9 cellular contexts compared by ENCODE assay signal in genomic region chr16:85172465-85173071, GRCh38.
DNase-seq lines count a peak whose midpoint lies in the region; ATAC-seq, FAIRE-seq and TF ChIP-seq lines count a peak whose summit lies in the region.
"Had no signal": no experiment of that assay in that cellular context is flagged by ENCODE, and none has a peak within 500 bp of the region (broad histone marks: within the 10 kb centered on the region; RNA-seq: fewer than 3 reads in every experiment).

No MANE protein-coding gene starts in this region.

- no peak overlapping the region for H3K27ac Mint-ChIP-seq in T-helper 17 cell

- peak overlapping the region; percentile 50 for H3K18ac ChIP-seq in IMR-90 (ENCODE audit: low read depth, low read length)

- H3K9me1 ChIP-seq in IMR-90 (ENCODE audit: insufficient read depth, low read length) = 0 out of 2 replicates have a peak, but pooled peaks cover 3% of the 10 kb centered on the region

- no TSS peak for BruUV-seq in IMR-90 (replicated peaks; lab: Mats Ljungman, UMichigan)
- no TSS peak for BruUV-seq in GM12878 (replicated peaks; lab: Mats Ljungman, UMichigan)

- H3K4me1 ChIP-seq in IMR-90 (ENCODE audit: control insufficient read depth, insufficient read depth, low read length) (peaks cover 46% of the 10 kb centered on the region), GM12878 (ENCODE audit: control insufficient read depth, insufficient read depth, low read length) (no peaks in the 10 kb centered on the region; the same call in 1 of the 2 replicates), left lung (peaks cover 10 to 72% of the 10 kb centered on the region in 2 donors)

- peak overlapping the region; percentile 74 for H3K27ac ChIP-seq in IMR-90 (ENCODE audit: insufficient read depth, low read length)
- H3K27ac ChIP-seq in GM12878 (ENCODE audit: control insufficient read depth, insufficient read depth) = no peak overlapping the region
- H3K27ac ChIP-seq in left lung = peak overlapping the region; percentile 13 to 38
- H3K27ac ChIP-seq: KMS-11 had no signal

- TF ChIP-seq POLR2A in IMR-90 (IDR thresholded peaks at IDR 0.05; ENCODE audit: low read depth, low read length) (no peak; the same call in 1 of the 2 replicates), GM12878 (IDR thresholded peaks at IDR 0.05; ENCODE audit: low read depth, low read length) (no peak)

- DNase-seq in DMS 273 (lab: John Stamatoyannopoulos, UW; ENCODE audit: unreplicated experiment) (peak; percentile 90), IMR-90 (peak; percentile 53), GM12878 (ENCODE audit: low read depth, low spot score) (no peak), left lung (peak in 1 of 2 donors; percentile 67), T-helper 17 cell (no peak)

- H4K8ac ChIP-seq in IMR-90 (ENCODE audit: low read depth in 2 of 2, low read length in 2 of 2) = peak overlapping the region; percentile 44 to 89

- no peak for TF ChIP-seq EP300 in GM12878 (IDR thresholded peaks at IDR 0.05; ENCODE audit: borderline replicate concordance in 1 of 2, control insufficient read depth in 1 of 2, low read depth in 2 of 2, low read length in 2 of 2)

- FAIRE-seq in GM12878 (lab: Jason Lieb, UNC) = no peak

- CTCF ChIA-PET in IMR-90 (lab: Yijun Ruan, JAX) (interaction anchor here (0.5 to 3.2 kb wide), 10 partner anchors 10 to 437 kb away, joined by 3 to 13 read pairs (median 4); no protein-coding TSS in a partner anchor), GM12878 (lab: Yijun Ruan, JAX) (interaction anchor here (0.9 to 2.9 kb wide), 8 partner anchors 8 to 104 kb away, joined by 3 to 12 read pairs (median 4); no protein-coding TSS in a partner anchor)

- H3K36me3 Mint-ChIP-seq in T-helper 17 cell (ENCODE audit: low read depth) = peaks cover 6% of the 10 kb centered on the region

- peak overlapping the region; percentile 93 for H2BK120ac ChIP-seq in IMR-90 (ENCODE audit: low read depth, low read length)

- ATAC-seq in IMR-90 (ENCODE audit: low read depth) = no peak
- ATAC-seq in GM12878 = peak; percentile 77
- peak; percentile 5 for ATAC-seq in left lung
- no peak for ATAC-seq in T-helper 17 cell
- no peak for ATAC-seq in GM18870 (IDR thresholded peaks at IDR 0.05; ENCODE audit: unreplicated experiment)
- no peak for ATAC-seq in HG02852 (IDR thresholded peaks at IDR 0.05; ENCODE audit: unreplicated experiment)
- no peak for ATAC-seq in HG03108 (IDR thresholded peaks at IDR 0.05; ENCODE audit: unreplicated experiment)

- peak overlapping the region; percentile 85 for H2AFZ ChIP-seq in IMR-90 (replicated peaks; ENCODE audit: low read length, poor library complexity)
- H2AFZ ChIP-seq in GM12878 (ENCODE audit: control insufficient read depth, low read depth, low read length) = no peak overlapping the region

- peak overlapping the region; percentile 88 for H2BK5ac ChIP-seq in IMR-90 (ENCODE audit: low read depth, low read length, poor library complexity, severe bottlenecking)

- H3K4me2 ChIP-seq in IMR-90 (ENCODE audit: low read depth, low read length) (peak overlapping the region; percentile 85), GM12878 (ENCODE audit: control insufficient read depth, insufficient read depth) (no peak overlapping the region)
- H3K4me2 ChIP-seq: KMS-11 had no signal

- peak overlapping the region; percentile 75; the same call in 2 of the 3 replicates for H2BK15ac ChIP-seq in IMR-90 (ENCODE audit: low read depth, low read length)

- H3K23ac ChIP-seq in IMR-90 (ENCODE audit: low read depth, low read length) = peak overlapping the region; percentile 100

- H3K4ac ChIP-seq in IMR-90 (ENCODE audit: low read depth, low read length) = peak overlapping the region; percentile 89

- peak overlapping the region; percentile 90 for H2BK20ac ChIP-seq in IMR-90 (ENCODE audit: low read depth, low read length)

- dilution Hi-C loops in IMR-90 (cut with HindIII; ENCODE audit: low sequenced_read_pairs, unreplicated experiment) = no loop called here

- no peaks in the 10 kb centered on the region for H3K27me3 ChIP-seq in IMR-90 (ENCODE audit: control insufficient read depth, insufficient read depth, low read length)
- peaks cover 2 to 7% of the 10 kb centered on the region in 2 experiments; a peak in 3 of 4 replicates for H3K27me3 ChIP-seq in GM12878 (replicated peaks in 1 of 2; ENCODE audit: control insufficient read depth in 2 of 2, insufficient read depth in 2 of 2, low read length in 1 of 2)
- peaks cover 0 to 69% of the 10 kb centered on the region in 2 donors for H3K27me3 ChIP-seq in left lung

- peaks cover 0 to 76% of the 10 kb centered on the region in 2 experiments; a peak in 3 of 4 replicates for H3K79me1 ChIP-seq in IMR-90 (ENCODE audit: low read depth in 1 of 2, low read length in 2 of 2)

- H3K9me3 ChIP-seq in IMR-90 (ENCODE audit: control insufficient read depth, insufficient read depth, low read length) (no peaks in the 10 kb centered on the region), GM12878 (replicated peaks; ENCODE audit: control insufficient read depth, insufficient read depth, low read length) (no peaks in the 10 kb centered on the region), left lung (no peaks in the 10 kb centered on the region), T-helper 17 cell (ENCODE audit: control insufficient read depth, low read length, poor library complexity, severe bottlenecking) (no peaks in the 10 kb centered on the region)

- H3K4me1 Mint-ChIP-seq in T-helper 17 cell = peaks cover 6% of the 10 kb centered on the region

- peak overlapping the region; percentile 84 for H3K9ac ChIP-seq in IMR-90 (ENCODE audit: low read depth, low read length)
- no peak overlapping the region for H3K9ac ChIP-seq in GM12878 (ENCODE audit: control insufficient read depth, insufficient read depth, low read length)
- H3K9ac ChIP-seq: KMS-11 had no signal

- H4K91ac ChIP-seq in IMR-90 (ENCODE audit: insufficient read depth, low read depth, low read length) = peak overlapping the region; percentile 90

- no peaks in the 10 kb centered on the region for H3K79me2 ChIP-seq in GM12878 (ENCODE audit: control insufficient read depth, insufficient read depth, low read length)

- H3K14ac ChIP-seq in IMR-90 (replicated peaks; ENCODE audit: low read depth, low read length) = peak overlapping the region; percentile 99

- H3K27me3 Mint-ChIP-seq in T-helper 17 cell = peaks cover 78% of the 10 kb centered on the region

- H2AK5ac ChIP-seq in IMR-90 (ENCODE audit: low read depth, low read length) = peak overlapping the region; percentile 99

- TF ChIP-seq CTCF in IMR-90 (conservative IDR thresholded peaks at IDR 0.05; ENCODE audit: low read depth, low read length) (peak; percentile 42), GM12878 (IDR thresholded peaks at IDR 0.05 in 2 of 3, conservative IDR thresholded peaks at IDR 0.05 in 1 of 3; ENCODE audit: control insufficient read depth in 2 of 3, extremely low read depth in 1 of 3, insufficient read depth in 1 of 3, low read depth in 3 of 3, low read length in 3 of 3) (peak in 2 of 3 experiments; percentile 46 to 52; a peak in 4 of 6 replicates), left lung (IDR thresholded peaks at IDR 0.05) (no peak)

- intact Hi-C loops in IMR-90 (cut with micrococcal nuclease) (loop anchor here (1.0 to 5.0 kb wide), 4 partner anchors 32 to 64 kb away; no protein-coding TSS in a partner anchor), GM12878 (cut with micrococcal nuclease; ENCODE audit: unreplicated experiment) (loop anchor here (5.0 kb wide), 1 partner anchor 55 kb away; no protein-coding TSS in a partner anchor), left lung (cut with DNase I) (no loop called here)

- RAD21 ChIA-PET in GM12878 (lab: Charles Lee; ENCODE audit: unreplicated experiment) = no interaction called here

- SMC1A ChIA-PET in GM12878 (lab: Charles Lee; ENCODE audit: uncharacterized antibody, unreplicated experiment) = interaction anchor here (1.0 to 1.8 kb wide), 4 partner anchors 12 to 80 kb away, joined by 3 to 5 read pairs (median 4); no protein-coding TSS in a partner anchor

- H3K4me3 ChIP-seq in IMR-90 (ENCODE audit: insufficient read depth, low read depth, low read length) (peak overlapping the region; percentile 51), GM12878 (no peak overlapping the region), left lung (peak overlapping the region; percentile 22 to 37)

- POLR2A ChIA-PET in IMR-90 (lab: Charles Lee; ENCODE audit: unreplicated experiment) = no interaction called here
- POLR2A ChIA-PET in GM12878 (lab: Charles Lee) = no interaction called here

- peak overlapping the region; percentile 92 for H3K56ac ChIP-seq in IMR-90 (ENCODE audit: extremely low read depth, insufficient read depth, low read length)

- peak overlapping the region; percentile 28; the same call in 1 of the 2 replicates for H4K5ac ChIP-seq in IMR-90 (ENCODE audit: low read depth, low read length)

- in situ Hi-C loops in IMR-90 (cut with MboI; ENCODE audit: low sequenced_read_pairs) = no loop called here
- in situ Hi-C loops in GM12878 (cut with MboI) = no loop called here

- peak overlapping the region; percentile 97 for H2AK9ac ChIP-seq in IMR-90 (replicated peaks; ENCODE audit: low read depth, low read length, poor library complexity)

- peak; percentile 29 for TF ChIP-seq RAD21 in IMR-90 (IDR thresholded peaks at IDR 0.05; ENCODE audit: low read length)
- peak; percentile 24; the same call in 1 of the 2 replicates for TF ChIP-seq RAD21 in GM12878 (IDR thresholded peaks at IDR 0.05; ENCODE audit: insufficient read depth, low read depth, low read length)

- no peak overlapping the region for H3K4me3 Mint-ChIP-seq in T-helper 17 cell

- 0% methylated on average over 11 of the region's 26 CpGs; no CpG with 5 or more reads in 1 of the 2 experiments for WGBS in IMR-90 (ENCODE audit: extremely low coverage in 2 of 2, insufficient read length in 1 of 2), 2 experiments
- WGBS in GM12878 (ENCODE audit: insufficient coverage, insufficient replicate concordance, low lambda C conversion rate, missing lambda C conversion rate) = 46% methylated on average over 26 of the region's 26 CpGs

- peaks cover 46% of the 10 kb centered on the region for H4K20me1 ChIP-seq in IMR-90 (ENCODE audit: insufficient read depth, low read length)
- no peaks in the 10 kb centered on the region for H4K20me1 ChIP-seq in GM12878 (ENCODE audit: control insufficient read depth, insufficient read depth)

- H3K36me3 ChIP-seq in IMR-90 (ENCODE audit: control insufficient read depth, insufficient read depth, low read length) (peaks cover 4% of the 10 kb centered on the region; the same call in 1 of the 2 replicates), GM12878 (ENCODE audit: control insufficient read depth in 2 of 2, insufficient read depth in 2 of 2, low read length in 1 of 2) (no peaks in the 10 kb centered on the region), left lung (no peaks in the 10 kb centered on the region)

TF ChIP-seq in IMR-90, 13 proteins besides CTCF, POLR2A, EP300 and RAD21 (continues in another document):
- TF ChIP-seq MAZ (IDR thresholded peaks at IDR 0.05; ENCODE audit: borderline replicate concordance, low read depth, low read length) = no peak
- no peak for TF ChIP-seq MAFK (IDR thresholded peaks at IDR 0.05; ENCODE audit: low read depth, low read length)
- TF ChIP-seq RFX5 (IDR thresholded peaks at IDR 0.05; ENCODE audit: low read depth, low read length) = no peak

TF ChIP-seq in GM12878, 131 proteins besides CTCF, POLR2A, EP300 and RAD21 (continues in another document):
- TF ChIP-seq KDM1A (IDR thresholded peaks at IDR 0.05; ENCODE audit: borderline replicate concordance) = no peak
- no peak for TF ChIP-seq CBFB (IDR thresholded peaks at IDR 0.05; ENCODE audit: low read depth)
- TF ChIP-seq RB1 (IDR thresholded peaks at IDR 0.05; ENCODE audit: borderline replicate concordance) = no peak

Comparison
In these comparisons a context has a peak if more than half of its experiments do, and no peak if none do; other contexts are left out.
1. DNase-seq: peak in DMS 273 (single experiment) and IMR-90 (single experiment); none in GM12878 (single experiment) and T-helper 17 cell (0 of 3).
2. ATAC-seq: peak in GM12878 (single experiment) and left lung (single experiment); none in IMR-90 (single experiment), T-helper 17 cell (single experiment), GM18870 (single experiment), HG02852 (single experiment) and HG03108 (single experiment).
3. CTCF ChIP-seq: peak in IMR-90 (single experiment) and GM12878 (2 of 3); none in left lung (0 of 2).
4. intact Hi-C loops: an anchor here in IMR-90 (1.0 to 5.0 kb wide) and GM12878 (5.0 kb wide); none called in left lung.